In genomic region chr16:976389-976931, GRCh38 we compare ENCODE assay signal across 13 cellular contexts. TPM values are rescaled to one million over a fixed set of nuclear protein-coding genes. Genes with fewer than 3 reads are reported as not detected.
DNase-seq lines count a peak whose midpoint lies in the region; ATAC-seq and TF ChIP-seq lines count a peak whose summit lies in the region.
"Had no signal": no experiment of that assay in that cellular context is flagged by ENCODE, and none has a peak within 500 bp of the region (broad histone marks: within the 10 kb centered on the region; RNA-seq: fewer than 3 reads in every experiment).

No MANE protein-coding gene starts in this region.

- H3K9me3 ChIP-seq in ascending aorta (no peaks in the 10 kb centered on the region), neural progenitor cell (ENCODE audit: low read depth) (no peaks in the 10 kb centered on the region)

- H3K27ac ChIP-seq in ascending aorta (peak overlapping the region; percentile 84 to 88), neural progenitor cell (no peak overlapping the region)

- H3K27me3 ChIP-seq in ascending aorta (peaks cover 6% of the 10 kb centered on the region), neural progenitor cell (peaks cover 42% of the 10 kb centered on the region)

- no peaks in the 10 kb centered on the region for H3K79me2 ChIP-seq in neural progenitor cell (ENCODE audit: low read depth)

- H3K9ac ChIP-seq in neural progenitor cell, result no peak overlapping the region

- no peak for ATAC-seq in GM18520 (IDR thresholded peaks at IDR 0.05; ENCODE audit: unreplicated experiment)
- no peak for ATAC-seq in GM18861 (IDR thresholded peaks at IDR 0.05; ENCODE audit: unreplicated experiment)
- ATAC-seq: GM23338; stimulated activated memory B cell treated with anti-CD40 and anti-IgM and Interleukin-4, amounts not matched to agents 10 μg/mL and 1 μg/mL and 100 μg/mL, for 72 hours had no signal

- peak; percentile 12 to 49 (median 32) for DNase-seq in stimulated activated naive CD4-positive, alpha-beta T cell (lab: John Stamatoyannopoulos, UW)
- no peak for DNase-seq in stimulated activated naive CD4-positive, alpha-beta T cell treated with Interleukin-2 at 50 U/mL for 16 hours (lab: John Stamatoyannopoulos, UW)
- DNase-seq in ascending aorta (ENCODE audit: low spot score in 2 of 2) (no peak), neural progenitor cell (ENCODE audit: low spot score) (no peak), HUDEP-2 (lab: John Stamatoyannopoulos, UW; ENCODE audit: unreplicated experiment in 76 of 76) (no peak), KBM-7 (no peak)
- DNase-seq: activated CD8-positive, alpha-beta memory T cell treated with anti-CD3 and anti-CD28 coated beads for 24 hours; DMS 273 treated with DMSO at 0.1 percent for 48 hours had no signal

- no peaks in the 10 kb centered on the region for H3K9me3 Mint-ChIP-seq in neural progenitor cell
- H3K9me3 Mint-ChIP-seq: activated naive CD4-positive, alpha-beta T cell treated with anti-CD3 and anti-CD28 coated beads, Interleukin-2, amount 50 U/mL, for 72 hours; GM23338 had no signal

- H4K20me1 ChIP-seq in neural progenitor cell (ENCODE audit: low read depth), result peaks cover 14% of the 10 kb centered on the region

- H3K4me1 ChIP-seq in ascending aorta, result peaks cover 21 to 29% of the 10 kb centered on the region in 2 donors
- H3K4me1 ChIP-seq in neural progenitor cell, result peaks cover 22% of the 10 kb centered on the region

- no peak overlapping the region for H3K4me3 Mint-ChIP-seq in neural progenitor cell
- H3K4me3 Mint-ChIP-seq: GM23338; stimulated activated memory B cell treated with anti-CD40 and anti-IgM and Interleukin-4, amounts not matched to agents 10 μg/mL and 1 μg/mL and 100 μg/mL, for 72 hours had no signal

- H3K4me2 ChIP-seq in neural progenitor cell, result no peak overlapping the region
- H3K4me2 ChIP-seq: GM23338 had no signal

- TF ChIP-seq CTCF in ascending aorta (IDR thresholded peaks at IDR 0.05) (no peak), neural progenitor cell (IDR thresholded peaks at IDR 0.05) (no peak)

- H3K36me3 ChIP-seq in ascending aorta (no peaks in the 10 kb centered on the region), neural progenitor cell (no peaks in the 10 kb centered on the region)

- H2AFZ ChIP-seq in neural progenitor cell (replicated peaks), result no peak overlapping the region
- H2AFZ ChIP-seq: GM23338 had no signal

- H3F3A ChIP-seq in neural progenitor cell (ENCODE audit: low read depth), result peaks cover 36% of the 10 kb centered on the region

- intact Hi-C loops in ascending aorta (cut with DNase I), result loop anchor here (2.0 kb wide), 1 partner anchor 120 kb away; the partner anchor contains the start of gene C1QTNF8

- H3K36me3 Mint-ChIP-seq in neural progenitor cell, result no peaks in the 10 kb centered on the region
- H3K36me3 Mint-ChIP-seq: activated naive CD4-positive, alpha-beta T cell treated with anti-CD3 and anti-CD28 coated beads, Interleukin-2, amount 50 U/mL, for 72 hours; stimulated activated memory B cell treated with anti-CD40 and anti-IgM and Interleukin-4, amounts not matched to agents 10 μg/mL and 1 μg/mL and 100 μg/mL, for 72 hours had no signal

- H3K27ac Mint-ChIP-seq in neural progenitor cell, result peak overlapping the region; percentile 37
- H3K27ac Mint-ChIP-seq: GM23338; stimulated activated memory B cell treated with anti-CD40 and anti-IgM and Interleukin-4, amounts not matched to agents 10 μg/mL and 1 μg/mL and 100 μg/mL, for 72 hours had no signal

- H3K4me1 Mint-ChIP-seq in neural progenitor cell, result peaks cover 31% of the 10 kb centered on the region

- peaks cover 26% of the 10 kb centered on the region for H3K27me3 Mint-ChIP-seq in neural progenitor cell (ENCODE audit: insufficient read depth, low read depth)

- H3K4me3 ChIP-seq in ascending aorta, result no peak overlapping the region
- no peak overlapping the region for H3K4me3 ChIP-seq in neural progenitor cell
- H3K4me3 ChIP-seq: GM23338 had no signal

- in situ Hi-C loops in KBM-7 (cut with MboI; ENCODE audit: low pct_unique_long_range_greater_than_20kb, low sequenced_read_pairs), result no loop called here

RNA-seq across cellular contexts. Expression of gene SOX8, which starts 5.1 kb away (rescaled TPM):
- total RNA-seq in ascending aorta (18.9 TPM), neural progenitor cell (ENCODE audit: low replicate concordance) (0.75 and 3.0 TPM in 2 replicates)

RNA-seq across cellular contexts. Expression of gene LMF1, which starts 5.7 kb away (rescaled TPM):
- total RNA-seq in ascending aorta (26.9 TPM), neural progenitor cell (ENCODE audit: low replicate concordance) (3.4 and 26.8 TPM in 2 replicates)

Comparison
In these comparisons a context has a peak if more than half of its experiments do, and no peak if none do; other contexts are left out.
1. DNase-seq: peak in stimulated activated naive CD4-positive, alpha-beta T cell (6 of 6); none in stimulated activated naive CD4-positive, alpha-beta T cell treated with Interleukin-2 at 50 U/mL for 16 hours (single experiment), ascending aorta (0 of 2), neural progenitor cell (single experiment), HUDEP-2 (0 of 76) and KBM-7 (single experiment).